8 cellular contexts compared by ENCODE assay signal in the genomic region with DNA sequence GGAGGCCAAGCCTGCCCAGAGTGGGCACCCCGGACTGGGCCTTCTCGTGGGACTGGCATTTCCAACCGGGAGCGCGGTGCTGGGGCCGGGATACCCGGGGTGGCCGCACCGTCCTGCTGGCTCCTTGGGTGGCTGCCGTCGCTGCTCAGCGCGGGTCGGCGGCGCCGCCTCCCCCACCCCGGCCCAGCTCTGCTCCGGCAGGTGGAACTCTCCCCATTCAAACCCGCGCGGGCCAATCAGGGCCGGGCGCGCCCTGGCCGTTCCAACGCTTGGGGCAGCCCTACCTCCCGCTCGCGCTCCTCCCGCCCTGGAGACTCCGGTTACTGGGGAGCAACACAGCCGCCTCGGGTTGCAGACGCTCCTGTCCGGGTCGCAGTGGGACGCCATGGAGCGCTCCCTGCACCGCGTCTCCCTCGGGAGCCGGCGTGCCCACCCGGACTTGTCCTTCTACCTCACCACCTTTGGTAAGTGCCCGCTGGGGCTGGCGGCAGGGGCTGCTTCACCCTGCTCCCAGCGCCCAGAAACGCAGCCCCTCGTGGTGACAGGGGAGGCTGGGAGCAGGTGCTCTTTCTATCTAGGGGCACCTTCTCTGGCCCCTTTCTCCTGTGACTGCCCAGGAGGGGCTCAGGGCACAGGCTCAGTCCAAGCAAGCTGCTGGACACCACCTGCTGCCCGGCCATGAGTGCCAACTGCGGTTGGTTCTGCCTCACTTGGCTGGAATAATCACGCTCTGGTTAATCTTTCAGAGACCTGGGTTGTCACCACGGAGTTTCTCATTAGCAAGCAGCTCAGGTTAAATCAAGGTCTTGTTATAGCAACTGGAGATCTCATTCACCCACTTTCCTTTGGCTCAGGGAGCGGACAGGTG. TPM values are rescaled to one million over a fixed set of nuclear protein-coding genes. Genes with fewer than 3 reads are reported as not detected.
DNase-seq lines count a peak whose midpoint lies in the region; ATAC-seq and TF ChIP-seq lines count a peak whose summit lies in the region.

A gene (plus strand): TSS at position 310 of the 868 bp plus-strand sequence. CDS start 76 bp downstream, at position 386.

- H3K4me1 Mint-ChIP-seq in activated T-helper 2 cell treated with anti-CD3 and anti-CD28 coated beads, Interferon-gamma antibody, Interleukin-2, Interleukin-4, amounts not matched to agents 10 μg/mL and 5 μg/mL and 100 μg/mL, durations not matched to agents 14 hours and 24 hours and 36 hours (ENCODE audit: low read depth): peaks cover 12% of the 10 kb centered on the region

- no peak within 1 kb of the TSS for H3K4me3 Mint-ChIP-seq in activated T-helper 2 cell treated with anti-CD3 and anti-CD28 coated beads, Interferon-gamma antibody, Interleukin-2, Interleukin-4, amounts not matched to agents 10 μg/mL and 5 μg/mL and 100 μg/mL, durations not matched to agents 14 hours and 24 hours and 36 hours (ENCODE audit: low read depth)

- peaks cover 3% of the 10 kb centered on the region for H3K36me3 Mint-ChIP-seq in activated T-helper 2 cell treated with anti-CD3 and anti-CD28 coated beads, Interferon-gamma antibody, Interleukin-2, Interleukin-4, amounts not matched to agents 10 μg/mL and 5 μg/mL and 100 μg/mL, durations not matched to agents 14 hours and 24 hours and 36 hours (ENCODE audit: low read depth)

- H3K27me3 ChIP-seq in right atrium auricular region: no peaks in the 10 kb centered on the region
- H3K27me3 ChIP-seq in prostate gland (replicated peaks; ENCODE audit: insufficient read depth): no peaks in the 10 kb centered on the region

- no peaks in the 10 kb centered on the region for H3K36me3 ChIP-seq in right atrium auricular region
- H3K36me3 ChIP-seq in prostate gland: no peaks in the 10 kb centered on the region

- H3K27ac ChIP-seq in right atrium auricular region: peak within 1 kb of the TSS; percentile 74 to 89
- no peak within 1 kb of the TSS for H3K27ac ChIP-seq in prostate gland

- no peaks in the 10 kb centered on the region for H3K9me3 ChIP-seq in right atrium auricular region
- no peaks in the 10 kb centered on the region for H3K9me3 ChIP-seq in prostate gland

- H3K27ac Mint-ChIP-seq in activated T-helper 2 cell treated with anti-CD3 and anti-CD28 coated beads, Interferon-gamma antibody, Interleukin-2, Interleukin-4, amounts not matched to agents 10 μg/mL and 5 μg/mL and 100 μg/mL, durations not matched to agents 14 hours and 24 hours and 36 hours: no peak within 1 kb of the TSS

- H3K4me3 ChIP-seq in right atrium auricular region (peak within 1 kb of the TSS; percentile 43 to 51), prostate gland (peak within 1 kb of the TSS; percentile 15 to 25)

- in situ Hi-C loops in KBM-7 (cut with MboI; ENCODE audit: low pct_unique_long_range_greater_than_20kb, low sequenced_read_pairs): loop anchor here (25.0 kb wide), 1 partner anchor 199 kb away; no protein-coding TSS in a partner anchor

- 18% methylated on average over 52 of the region's 55 CpGs for WGBS in prostate gland

- intact Hi-C loops in activated T-helper 2 cell treated with anti-CD3 and anti-CD28 coated beads, Interferon-gamma antibody, Interleukin-2, Interleukin-4, amounts not matched to agents 10 μg/mL and 5 μg/mL and 100 μg/mL, durations not matched to agents 14 hours and 24 hours and 36 hours (cut with micrococcal nuclease): no loop called here
- intact Hi-C loops in prostate gland (cut with DNase I): loop anchor here (5.0 kb wide), 1 partner anchor 119 kb away; no protein-coding TSS in a partner anchor

- TF ChIP-seq CTCF in right atrium auricular region (IDR thresholded peaks at IDR 0.05) (peak in 1 of 2 donors; percentile 36), prostate gland (IDR thresholded peaks at IDR 0.05) (peak in 3 of 4 experiments; percentile 22 to 47 (median 37))

- H3K27me3 Mint-ChIP-seq in activated T-helper 2 cell treated with anti-CD3 and anti-CD28 coated beads, Interferon-gamma antibody, Interleukin-2, Interleukin-4, amounts not matched to agents 10 μg/mL and 5 μg/mL and 100 μg/mL, durations not matched to agents 14 hours and 24 hours and 36 hours (ENCODE audit: low read depth): no peaks in the 10 kb centered on the region

- TF ChIP-seq POLR2A in prostate gland (IDR thresholded peaks at IDR 0.05): peak; percentile 40

- peak; percentile 75 for DNase-seq in DMS153 (lab: John Stamatoyannopoulos, UW)
- DNase-seq in NCI-H146 treated with DMSO at 0.1 percent for 48 hours (lab: John Stamatoyannopoulos, UW; ENCODE audit: unreplicated experiment): peak; percentile 72
- no peak for DNase-seq in activated T-helper 2 cell treated with anti-CD3 and anti-CD28 coated beads, Interferon-gamma antibody, Interleukin-2, Interleukin-4, amounts not matched to agents 10 μg/mL and 5 μg/mL and 100 μg/mL, durations not matched to agents 14 hours and 24 hours and 36 hours (ENCODE audit: low spot score)
- DNase-seq in right atrium auricular region (ENCODE audit: low spot score): peak; percentile 59
- peak; percentile 58 for DNase-seq in prostate gland (ENCODE audit: low spot score)
- DNase-seq in KBM-7: no peak

- peaks cover 0 to 11% of the 10 kb centered on the region in 2 donors for H3K4me1 ChIP-seq in right atrium auricular region
- no peaks in the 10 kb centered on the region for H3K4me1 ChIP-seq in prostate gland (replicated peaks)

- peaks cover 15% of the 10 kb centered on the region for H3K9me3 Mint-ChIP-seq in activated T-helper 2 cell treated with anti-CD3 and anti-CD28 coated beads, Interferon-gamma antibody, Interleukin-2, Interleukin-4, amounts not matched to agents 10 μg/mL and 5 μg/mL and 100 μg/mL, durations not matched to agents 14 hours and 24 hours and 36 hours

- no peak for ATAC-seq in HG03378 (IDR thresholded peaks at IDR 0.05; ENCODE audit: unreplicated experiment)
- ATAC-seq in GM19395 (IDR thresholded peaks at IDR 0.05; ENCODE audit: unreplicated experiment): no peak

RNA-seq across cellular contexts. Expression of the gene that starts here (rescaled TPM):
- total RNA-seq in activated T-helper 2 cell treated with anti-CD3 and anti-CD28 coated beads, Interferon-gamma antibody, Interleukin-2, Interleukin-4, amounts not matched to agents 10 μg/mL and 5 μg/mL and 100 μg/mL, durations not matched to agents 14 hours and 24 hours and 36 hours: 56.2 and 64.2 TPM in 2 replicates
- total RNA-seq in right atrium auricular region: 100 to 1,000 TPM; 112 to 184 TPM
- total RNA-seq in prostate gland: 10 to 100 TPM; 26.5 to 98.9 TPM

Comparison
In these comparisons a context has a peak if more than half of its experiments do, and no peak if none do; other contexts are left out.
1. DNase-seq: peak in DMS153 (single experiment), NCI-H146 treated with DMSO at 0.1 percent for 48 hours (single experiment), right atrium auricular region (single experiment) and prostate gland (single experiment); none in activated T-helper 2 cell treated with anti-CD3 and anti-CD28 coated beads, Interferon-gamma antibody, Interleukin-2, Interleukin-4, amounts not matched to agents 10 μg/mL and 5 μg/mL and 100 μg/mL, durations not matched to agents 14 hours and 24 hours and 36 hours (single experiment) and KBM-7 (single experiment).
2. H3K27ac ChIP-seq: peak in right atrium auricular region (2 of 2); none in prostate gland (0 of 2).